15 cellular contexts compared by ENCODE assay signal in the genomic region with DNA sequence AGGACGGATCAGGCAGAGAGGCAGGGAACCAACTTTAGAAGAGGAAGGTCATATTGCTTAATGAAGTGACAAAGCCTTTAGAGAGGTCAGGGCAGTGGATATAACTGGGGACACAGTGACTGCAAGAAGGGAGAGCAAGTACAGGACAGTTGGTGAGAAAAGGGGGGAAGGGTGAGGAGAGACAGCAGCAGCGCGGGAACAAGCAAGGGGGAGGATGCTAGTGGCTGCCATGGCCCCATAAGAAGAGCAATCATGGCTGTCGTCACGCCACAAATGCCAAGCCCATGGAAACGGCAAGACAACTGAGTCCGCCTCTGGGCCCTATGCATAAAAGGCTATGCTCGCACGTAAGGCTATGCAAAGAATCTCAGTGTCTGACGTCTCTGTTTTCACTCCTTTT. TPM values are rescaled to one million over a fixed set of nuclear protein-coding genes. Genes with fewer than 3 reads are reported as not detected.
DNase-seq lines count a peak whose midpoint lies in the region; ATAC-seq and TF ChIP-seq lines count a peak whose summit lies in the region.
"Had no signal": no experiment of that assay in that cellular context is flagged by ENCODE, and none has a peak within 500 bp of the region (broad histone marks: within the 10 kb centered on the region; RNA-seq: fewer than 3 reads in every experiment).

No MANE protein-coding gene starts in this region.

- H3K27ac Mint-ChIP-seq in nephron progenitor cell = no peak overlapping the region
- H3K27ac Mint-ChIP-seq in activated T-helper 1 cell treated with anti-CD3 and anti-CD28 coated beads, Interleukin-12 subunit alpha, Interleukin-12 subunit beta, Interleukin-2, Interleukin-4 antibody, amounts not matched to agents 30 ng/mL and 10 ng/mL and 1 ng/mL, durations not matched to agents 14 hours and 24 hours and 36 hours = no peak overlapping the region
- H3K27ac Mint-ChIP-seq: CD4-positive, alpha-beta T cell had no signal

- DNase-seq in SK-N-SH (no peak), nephron progenitor cell (no peak), NCI-H2029 (lab: John Stamatoyannopoulos, UW) (no peak), NAMALWA (ENCODE audit: low spot score) (no peak)
- no peak for DNase-seq in activated T-helper 1 cell treated with anti-CD3 and anti-CD28 coated beads, Interleukin-12 subunit alpha, Interleukin-12 subunit beta, Interleukin-2, Interleukin-4 antibody, amounts not matched to agents 30 ng/mL and 10 ng/mL and 1 ng/mL, durations not matched to agents 14 hours and 24 hours and 36 hours (ENCODE audit: low spot score)
- DNase-seq: C1 segment of cervical spinal cord; Calu3; CD4-positive, alpha-beta T cell; DMS 273 treated with DMSO at 0.1 percent for 48 hours had no signal

- H3K36me3 ChIP-seq in SK-N-SH (replicated peaks in 1 of 2; ENCODE audit: control insufficient read depth in 1 of 2, insufficient read depth in 2 of 2, low read length in 1 of 2) = peaks cover 72 to 92% of the 10 kb centered on the region in 2 experiments
- H3K36me3 ChIP-seq in duodenal mucosa (ENCODE audit: control insufficient read depth in 1 of 2, insufficient read depth in 2 of 2, low read length in 2 of 2) = peaks cover 62 to 77% of the 10 kb centered on the region in 2 donors
- H3K36me3 ChIP-seq in subcutaneous abdominal adipose tissue (ENCODE audit: control insufficient read depth in 5 of 5, insufficient read depth in 5 of 5, low read length in 5 of 5) = peaks cover 30 to 90% (median 80%) of the 10 kb centered on the region in 5 donors

- 0 out of 2 replicates have a peak, but pooled peaks cover 3% of the 10 kb centered on the region for H4K20me1 ChIP-seq in SK-N-SH (ENCODE audit: insufficient read depth)

- H2AFZ ChIP-seq in SK-N-SH (ENCODE audit: low read depth) = no peak overlapping the region

- TF ChIP-seq EP300 in SK-N-SH (IDR thresholded peaks at IDR 0.05; ENCODE audit: borderline replicate concordance in 1 of 2, low read depth in 1 of 2, low read length in 1 of 2) = no peak

- H3K4me2 ChIP-seq in SK-N-SH = no peak overlapping the region

- no peaks in the 10 kb centered on the region for H3K4me1 Mint-ChIP-seq in nephron progenitor cell
- H3K4me1 Mint-ChIP-seq in activated T-helper 1 cell treated with anti-CD3 and anti-CD28 coated beads, Interleukin-12 subunit alpha, Interleukin-12 subunit beta, Interleukin-2, Interleukin-4 antibody, amounts not matched to agents 30 ng/mL and 10 ng/mL and 1 ng/mL, durations not matched to agents 14 hours and 24 hours and 36 hours (ENCODE audit: low read depth) = no peaks in the 10 kb centered on the region

- 97% methylated on average over 10 of the region's 10 CpGs for WGBS in SK-N-SH (ENCODE audit: low lambda C conversion rate)

- peaks cover 28% of the 10 kb centered on the region for H3K27me3 Mint-ChIP-seq in nephron progenitor cell (ENCODE audit: low read depth, poor library complexity)
- H3K27me3 Mint-ChIP-seq in activated T-helper 1 cell treated with anti-CD3 and anti-CD28 coated beads, Interleukin-12 subunit alpha, Interleukin-12 subunit beta, Interleukin-2, Interleukin-4 antibody, amounts not matched to agents 30 ng/mL and 10 ng/mL and 1 ng/mL, durations not matched to agents 14 hours and 24 hours and 36 hours (ENCODE audit: insufficient read depth) = no peaks in the 10 kb centered on the region
- H3K27me3 Mint-ChIP-seq: CD4-positive, alpha-beta T cell had no signal

- no peak for ATAC-seq in SK-N-SH treated with all-trans-retinoic acid at 6 μM for 48 hours
- ATAC-seq: HCT116 had no signal

- TF ChIP-seq CTCF in SK-N-SH (IDR thresholded peaks at IDR 0.05) (no peak), nephron progenitor cell (IDR thresholded peaks at IDR 0.05) (no peak)

- H3K4me3 Mint-ChIP-seq in nephron progenitor cell = peak overlapping the region; percentile 52
- H3K4me3 Mint-ChIP-seq in activated T-helper 1 cell treated with anti-CD3 and anti-CD28 coated beads, Interleukin-12 subunit alpha, Interleukin-12 subunit beta, Interleukin-2, Interleukin-4 antibody, amounts not matched to agents 30 ng/mL and 10 ng/mL and 1 ng/mL, durations not matched to agents 14 hours and 24 hours and 36 hours = no peak overlapping the region
- H3K4me3 Mint-ChIP-seq: CD4-positive, alpha-beta T cell had no signal

- H3K9me2 ChIP-seq in SK-N-SH = no peaks in the 10 kb centered on the region

- H3K36me3 Mint-ChIP-seq in nephron progenitor cell (ENCODE audit: low read depth) = peaks cover 100% of the 10 kb centered on the region
- peaks cover 78% of the 10 kb centered on the region for H3K36me3 Mint-ChIP-seq in activated T-helper 1 cell treated with anti-CD3 and anti-CD28 coated beads, Interleukin-12 subunit alpha, Interleukin-12 subunit beta, Interleukin-2, Interleukin-4 antibody, amounts not matched to agents 30 ng/mL and 10 ng/mL and 1 ng/mL, durations not matched to agents 14 hours and 24 hours and 36 hours (ENCODE audit: low read depth)

- peaks cover 39% of the 10 kb centered on the region for H3K9me3 ChIP-seq in SK-N-SH
- H3K9me3 ChIP-seq in duodenal mucosa (ENCODE audit: control insufficient read depth in 1 of 2, low read length in 2 of 2) = peaks cover 32 to 35% of the 10 kb centered on the region in 2 donors
- H3K9me3 ChIP-seq in subcutaneous abdominal adipose tissue (ENCODE audit: control insufficient read depth in 5 of 5, low read length in 5 of 5) = peaks cover 23 to 31% (median 30%) of the 10 kb centered on the region in 5 donors

- POLR2A ChIA-PET in SK-N-SH (lab: Yijun Ruan, JAX) = interaction anchor here (0.8 kb wide), 1 partner anchor 8 kb away, joined by 4 read pairs; no protein-coding TSS in a partner anchor

- intact Hi-C loops in activated T-helper 1 cell treated with anti-CD3 and anti-CD28 coated beads, Interleukin-12 subunit alpha, Interleukin-12 subunit beta, Interleukin-2, Interleukin-4 antibody, amounts not matched to agents 30 ng/mL and 10 ng/mL and 1 ng/mL, durations not matched to agents 14 hours and 24 hours and 36 hours (cut with micrococcal nuclease) = no loop called here

- no peak overlapping the region for H3K27ac ChIP-seq in SK-N-SH (ENCODE audit: low read depth in 2 of 2, low read length in 1 of 2)
- no peak overlapping the region for H3K27ac ChIP-seq in duodenal mucosa (ENCODE audit: low read depth, low read length)
- no peak overlapping the region for H3K27ac ChIP-seq in subcutaneous abdominal adipose tissue (ENCODE audit: low read depth, low read length)
- H3K27ac ChIP-seq: 22Rv1, HL-60 had no signal

- H3K4me1 ChIP-seq in SK-N-SH (ENCODE audit: control insufficient read depth in 1 of 2, insufficient read depth in 2 of 2, low read depth in 1 of 2, low read length in 1 of 2) (peaks cover 0 to 1% of the 10 kb centered on the region in 2 experiments; a peak in 1 of 4 replicates), duodenal mucosa (ENCODE audit: control insufficient read depth in 1 of 2, insufficient read depth in 2 of 2, low read length in 2 of 2) (peaks cover 7% of the 10 kb centered on the region in 2 donors), subcutaneous abdominal adipose tissue (ENCODE audit: control insufficient read depth in 5 of 5, insufficient read depth in 5 of 5, low read length in 5 of 5) (peaks cover 0 to 4% (median 0%) of the 10 kb centered on the region in 5 donors)

- TF ChIP-seq RAD21 in SK-N-SH (IDR thresholded peaks at IDR 0.05; ENCODE audit: low read length) = no peak

- CTCF ChIA-PET in SK-N-SH (lab: Yijun Ruan, JAX) = interaction anchor here (0.6 to 3.2 kb wide), 4 partner anchors 9 to 378 kb away, joined by 3 to 21 read pairs (median 4); a partner anchor contains a TSS

- H3K4me3 ChIP-seq in SK-N-SH (ENCODE audit: low read depth in 2 of 2, low read length in 1 of 2) (peak overlapping the region in 1 of 2 experiments; percentile 15; a peak in 1 of 4 replicates), duodenal mucosa (ENCODE audit: low read depth in 1 of 2, low read length in 2 of 2) (peak overlapping the region; percentile 10 to 12), subcutaneous abdominal adipose tissue (ENCODE audit: low read depth in 1 of 5, low read length in 5 of 5) (peak overlapping the region in 3 of 5 donors; percentile 24 to 36 (median 29))

- peaks cover 44% of the 10 kb centered on the region for H3K79me2 ChIP-seq in SK-N-SH (ENCODE audit: insufficient read depth)

- no peak overlapping the region for H3K9ac ChIP-seq in SK-N-SH
- H3K9ac ChIP-seq in duodenal mucosa (ENCODE audit: low read depth in 1 of 2, low read length in 2 of 2) = no peak overlapping the region
- H3K9ac ChIP-seq in subcutaneous abdominal adipose tissue (ENCODE audit: low read length in 5 of 5) = no peak overlapping the region

- H3K27me3 ChIP-seq in SK-N-SH (ENCODE audit: insufficient read depth) (no peaks in the 10 kb centered on the region), duodenal mucosa (ENCODE audit: control insufficient read depth in 1 of 2, insufficient read depth in 2 of 2, low read length in 2 of 2) (no peaks in the 10 kb centered on the region), subcutaneous abdominal adipose tissue (ENCODE audit: control insufficient read depth in 5 of 5, insufficient read depth in 4 of 5, low read length in 5 of 5) (no peaks in the 10 kb centered on the region)

- peaks cover 31% of the 10 kb centered on the region for H3F3A ChIP-seq in SK-N-SH (replicated peaks; ENCODE audit: insufficient read depth)

- H3K9me3 Mint-ChIP-seq in nephron progenitor cell = peaks cover 100% of the 10 kb centered on the region
- H3K9me3 Mint-ChIP-seq in activated T-helper 1 cell treated with anti-CD3 and anti-CD28 coated beads, Interleukin-12 subunit alpha, Interleukin-12 subunit beta, Interleukin-2, Interleukin-4 antibody, amounts not matched to agents 30 ng/mL and 10 ng/mL and 1 ng/mL, durations not matched to agents 14 hours and 24 hours and 36 hours = peaks cover 37% of the 10 kb centered on the region

RNA-seq across cellular contexts. Expression of a gene that starts 9.1 kb away (rescaled TPM):
- 30.5 and 45.2 TPM in 2 replicates for polyA plus RNA-seq in SK-N-SH (2012; rRNA removed)
- 20.6 and 23.4 TPM in 2 replicates for polyA plus RNA-seq in SK-N-SH (2012; cell fraction: cytosol; rRNA removed)
- 141 and 204 TPM in 2 replicates for polyA plus RNA-seq in SK-N-SH (2012; cell fraction: nucleus; rRNA removed)
- 24.6 and 26.1 TPM in 2 replicates for total RNA-seq in activated T-helper 1 cell treated with anti-CD3 and anti-CD28 coated beads, Interleukin-12 subunit alpha, Interleukin-12 subunit beta, Interleukin-2, Interleukin-4 antibody, amounts not matched to agents 30 ng/mL and 10 ng/mL and 1 ng/mL, durations not matched to agents 14 hours and 24 hours and 36 hours

RNA-seq across cellular contexts. Expression of a gene that starts 16.3 kb away (rescaled TPM):
- 413 and 435 TPM in 2 replicates for polyA plus RNA-seq in SK-N-SH (2012; rRNA removed)
- polyA plus RNA-seq in SK-N-SH (2012; cell fraction: cytosol; rRNA removed) = 340 and 388 TPM in 2 replicates
- 259 and 284 TPM in 2 replicates for polyA plus RNA-seq in SK-N-SH (2012; cell fraction: nucleus; rRNA removed)
- 101 and 115 TPM in 2 replicates for total RNA-seq in activated T-helper 1 cell treated with anti-CD3 and anti-CD28 coated beads, Interleukin-12 subunit alpha, Interleukin-12 subunit beta, Interleukin-2, Interleukin-4 antibody, amounts not matched to agents 30 ng/mL and 10 ng/mL and 1 ng/mL, durations not matched to agents 14 hours and 24 hours and 36 hours

RNA-seq across cellular contexts. Expression of a gene that starts 22.9 kb away (rescaled TPM):
- 17.5 and 22.8 TPM in 2 replicates for polyA plus RNA-seq in SK-N-SH (2012; rRNA removed)
- polyA plus RNA-seq in SK-N-SH (2012; cell fraction: cytosol; rRNA removed) = 16.5 and 18.9 TPM in 2 replicates
- polyA plus RNA-seq in SK-N-SH (2012; cell fraction: nucleus; rRNA removed) = 17.3 and 22.4 TPM in 2 replicates
- 6.8 and 9.8 TPM in 2 replicates for total RNA-seq in activated T-helper 1 cell treated with anti-CD3 and anti-CD28 coated beads, Interleukin-12 subunit alpha, Interleukin-12 subunit beta, Interleukin-2, Interleukin-4 antibody, amounts not matched to agents 30 ng/mL and 10 ng/mL and 1 ng/mL, durations not matched to agents 14 hours and 24 hours and 36 hours

RNA-seq across cellular contexts. Expression of a gene that starts 28.7 kb away (rescaled TPM):
- 235 and 241 TPM in 2 replicates for polyA plus RNA-seq in SK-N-SH (2012; rRNA removed)
- polyA plus RNA-seq in SK-N-SH (2012; cell fraction: cytosol; rRNA removed) = 104 and 136 TPM in 2 replicates
- polyA plus RNA-seq in SK-N-SH (2012; cell fraction: nucleus; rRNA removed) = 652 and 744 TPM in 2 replicates
- 447 and 452 TPM in 2 replicates for total RNA-seq in activated T-helper 1 cell treated with anti-CD3 and anti-CD28 coated beads, Interleukin-12 subunit alpha, Interleukin-12 subunit beta, Interleukin-2, Interleukin-4 antibody, amounts not matched to agents 30 ng/mL and 10 ng/mL and 1 ng/mL, durations not matched to agents 14 hours and 24 hours and 36 hours

RNA-seq across cellular contexts. Expression of a gene that starts 29.0 kb away (rescaled TPM):
- polyA plus RNA-seq in SK-N-SH (2012; rRNA removed) = 35.0 and 39.2 TPM in 2 replicates
- 22.7 and 25.0 TPM in 2 replicates for polyA plus RNA-seq in SK-N-SH (2012; cell fraction: cytosol; rRNA removed)
- 110 and 133 TPM in 2 replicates for polyA plus RNA-seq in SK-N-SH (2012; cell fraction: nucleus; rRNA removed)
- total RNA-seq in activated T-helper 1 cell treated with anti-CD3 and anti-CD28 coated beads, Interleukin-12 subunit alpha, Interleukin-12 subunit beta, Interleukin-2, Interleukin-4 antibody, amounts not matched to agents 30 ng/mL and 10 ng/mL and 1 ng/mL, durations not matched to agents 14 hours and 24 hours and 36 hours = 12.3 and 15.9 TPM in 2 replicates
